Comparison of ENCODE assay signal across 2 cellular contexts in genomic region chr2:28752608-28752984, GRCh38.
TF ChIP-seq lines count a peak whose summit lies in the region.

No MANE protein-coding gene starts in this region.

TF ChIP-seq in SK-N-SH, 30 proteins besides CTCF, POLR2A, EP300 and RAD21 (continued from another document):
- no peak for TF ChIP-seq MXI1 (IDR thresholded peaks at IDR 0.05; ENCODE audit: low read depth, low read length)
- TF ChIP-seq, protein P1, sequence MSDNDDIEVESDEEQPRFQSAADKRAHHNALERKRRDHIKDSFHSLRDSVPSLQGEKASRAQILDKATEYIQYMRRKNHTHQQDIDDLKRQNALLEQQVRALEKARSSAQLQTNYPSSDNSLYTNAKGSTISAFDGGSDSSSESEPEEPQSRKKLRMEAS (IDR thresholded peaks at IDR 0.05; ENCODE audit: low read depth), result no peak
TF ChIP-seq in SK-N-SH: peak in this region for 1.

TF ChIP-seq in SK-N-SH treated with all-trans-retinoic acid at 6 μM for 48 hours, 23 proteins besides CTCF, POLR2A, EP300 and RAD21 (continued from another document):
- TF ChIP-seq, protein P2, sequence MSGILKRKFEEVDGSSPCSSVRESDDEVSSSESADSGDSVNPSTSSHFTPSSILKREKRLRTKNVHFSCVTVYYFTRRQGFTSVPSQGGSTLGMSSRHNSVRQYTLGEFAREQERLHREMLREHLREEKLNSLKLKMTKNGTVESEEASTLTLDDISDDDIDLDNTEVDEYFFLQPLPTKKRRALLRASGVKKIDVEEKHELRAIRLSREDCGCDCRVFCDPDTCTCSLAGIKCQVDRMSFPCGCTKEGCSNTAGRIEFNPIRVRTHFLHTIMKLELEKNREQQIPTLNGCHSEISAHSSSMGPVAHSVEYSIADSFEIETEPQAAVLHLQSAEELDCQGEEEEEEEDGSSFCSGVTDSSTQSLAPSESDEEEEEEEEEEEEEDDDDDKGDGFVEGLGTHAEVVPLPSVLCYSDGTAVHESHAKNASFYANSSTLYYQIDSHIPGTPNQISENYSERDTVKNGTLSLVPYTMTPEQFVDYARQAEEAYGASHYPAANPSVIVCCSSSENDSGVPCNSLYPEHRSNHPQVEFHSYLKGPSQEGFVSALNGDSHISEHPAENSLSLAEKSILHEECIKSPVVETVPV (CRISPR knock-in tag; IDR thresholded peaks at IDR 0.05), result no peak
- TF ChIP-seq ZNF8 (CRISPR knock-in tag; IDR thresholded peaks at IDR 0.05) (no peak), PATZ1 (CRISPR knock-in tag; IDR thresholded peaks at IDR 0.05; ENCODE audit: borderline replicate concordance) (no peak), RARB (CRISPR knock-in tag; IDR thresholded peaks at IDR 0.05) (no peak), SNAI2 (CRISPR knock-in tag; IDR thresholded peaks at IDR 0.05) (no peak)
